31 cellular contexts compared by ENCODE assay signal in the genomic region with DNA sequence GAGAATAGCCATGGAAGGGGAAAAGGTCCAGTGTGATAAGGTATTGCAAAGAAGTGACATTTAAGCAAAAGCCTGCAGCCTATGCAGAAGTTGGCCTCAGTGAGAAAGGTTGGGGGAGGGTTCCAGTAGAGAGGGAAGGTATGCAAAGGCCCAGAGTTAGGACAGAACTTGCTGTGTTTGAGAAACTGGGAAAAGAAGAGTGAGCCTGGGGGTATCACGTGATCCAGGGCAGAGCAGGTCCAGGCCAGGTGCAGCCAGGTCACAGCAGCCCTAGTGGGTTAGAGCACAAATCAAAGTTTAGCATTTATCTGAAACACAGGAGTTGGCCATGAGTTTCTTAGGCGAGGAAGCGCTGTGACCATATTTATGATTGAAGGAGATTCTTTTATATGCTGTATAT. TPM values are rescaled to one million over a fixed set of nuclear protein-coding genes. Genes with fewer than 3 reads are reported as not detected.
DNase-seq lines count a peak whose midpoint lies in the region; ATAC-seq, FAIRE-seq and TF ChIP-seq lines count a peak whose summit lies in the region.
"Had no signal": no experiment of that assay in that cellular context is flagged by ENCODE, and none has a peak within 500 bp of the region (broad histone marks: within the 10 kb centered on the region; RNA-seq: fewer than 3 reads in every experiment).

No MANE protein-coding gene starts in this region.

- peaks cover 7% of the 10 kb centered on the region for H3K4me1 Mint-ChIP-seq in Caco-2 (ENCODE audit: low read depth, unreplicated experiment)
- no peaks in the 10 kb centered on the region for H3K4me1 Mint-ChIP-seq in activated T-helper 2 cell treated with anti-CD3 and anti-CD28 coated beads, Interferon-gamma antibody, Interleukin-2, Interleukin-4, amounts not matched to agents 10 μg/mL and 5 μg/mL and 100 μg/mL, durations not matched to agents 14 hours and 24 hours and 36 hours (ENCODE audit: low read depth)

- TF ChIP-seq POLR2A in adrenal gland (IDR thresholded peaks at IDR 0.05): no peak

- no peaks in the 10 kb centered on the region for H3K36me3 Mint-ChIP-seq in Caco-2 (ENCODE audit: insufficient read depth, unreplicated experiment)
- H3K36me3 Mint-ChIP-seq in activated T-helper 2 cell treated with anti-CD3 and anti-CD28 coated beads, Interferon-gamma antibody, Interleukin-2, Interleukin-4, amounts not matched to agents 10 μg/mL and 5 μg/mL and 100 μg/mL, durations not matched to agents 14 hours and 24 hours and 36 hours (ENCODE audit: low read depth): no peaks in the 10 kb centered on the region
- H3K36me3 Mint-ChIP-seq: IgD-negative memory B cell had no signal

- no peak overlapping the region for H3K4me3 ChIP-seq in Caco-2 (ENCODE audit: low read depth, low read length)
- peak overlapping the region in 2 of 4 donors; percentile 12 to 55 for H3K4me3 ChIP-seq in adrenal gland
- peak overlapping the region in 1 of 2 donors; percentile 58 for H3K4me3 ChIP-seq in kidney (ENCODE audit: low read length in 2 of 2)
- peak overlapping the region in 2 of 4 donors; percentile 32 to 35 for H3K4me3 ChIP-seq in pancreas
- H3K4me3 ChIP-seq: BLaER1, PC-9, SJSA1 had no signal

- intact Hi-C loops in Caco-2 (cut with micrococcal nuclease; ENCODE audit: unreplicated experiment): no loop called here
- intact Hi-C loops in adrenal gland (cut with DNase I): no loop called here
- intact Hi-C loops in kidney (cut with DNase I): no loop called here
- intact Hi-C loops in pancreas (cut with DNase I): no loop called here
- intact Hi-C loops in activated T-helper 2 cell treated with anti-CD3 and anti-CD28 coated beads, Interferon-gamma antibody, Interleukin-2, Interleukin-4, amounts not matched to agents 10 μg/mL and 5 μg/mL and 100 μg/mL, durations not matched to agents 14 hours and 24 hours and 36 hours (cut with micrococcal nuclease): no loop called here

- no TSS peak for BruUV-seq in Caco-2 (replicated peaks; lab: Mats Ljungman, UMichigan)

- no peaks in the 10 kb centered on the region for H3K36me3 ChIP-seq in Caco-2 (ENCODE audit: control insufficient read depth, insufficient read depth, low read length)
- H3K36me3 ChIP-seq in adrenal gland (replicated peaks in 1 of 2): no peaks in the 10 kb centered on the region
- no peaks in the 10 kb centered on the region for H3K36me3 ChIP-seq in kidney (ENCODE audit: control insufficient read depth in 1 of 2, insufficient read depth in 2 of 2, low read length in 2 of 2)
- no peaks in the 10 kb centered on the region for H3K36me3 ChIP-seq in pancreas
- H3K36me3 ChIP-seq: BLaER1, SJSA1 had no signal

- H3K27me3 ChIP-seq in Caco-2 (replicated peaks; ENCODE audit: control insufficient read depth, insufficient read depth, low read length) (no peaks in the 10 kb centered on the region), adrenal gland (no peaks in the 10 kb centered on the region), pancreas (no peaks in the 10 kb centered on the region)
- H3K27me3 ChIP-seq: BLaER1, SJSA1 had no signal

- H3K9me3 ChIP-seq in Caco-2: no peaks in the 10 kb centered on the region
- H3K9me3 ChIP-seq in adrenal gland (replicated peaks in 1 of 3): no peaks in the 10 kb centered on the region
- H3K9me3 ChIP-seq in kidney (ENCODE audit: control insufficient read depth in 1 of 2, low read length in 2 of 2): no peaks in the 10 kb centered on the region
- no peaks in the 10 kb centered on the region for H3K9me3 ChIP-seq in pancreas
- H3K9me3 ChIP-seq: BLaER1, SJSA1 had no signal

- WGBS in adrenal gland, 4 donors: 55 to 73% (median 60%) methylated on average over 3 of the region's 3 CpGs
- 54 to 57% methylated on average over 3 of the region's 3 CpGs for WGBS in pancreas, 2 donors

- peak; percentile 17 to 50 (median 25) for ATAC-seq in pancreas

- H3K4me3 Mint-ChIP-seq in Caco-2 (ENCODE audit: unreplicated experiment): no peak overlapping the region
- no peak overlapping the region for H3K4me3 Mint-ChIP-seq in activated T-helper 2 cell treated with anti-CD3 and anti-CD28 coated beads, Interferon-gamma antibody, Interleukin-2, Interleukin-4, amounts not matched to agents 10 μg/mL and 5 μg/mL and 100 μg/mL, durations not matched to agents 14 hours and 24 hours and 36 hours (ENCODE audit: low read depth)
- H3K4me3 Mint-ChIP-seq: CD4-positive, alpha-beta T cell; IgD-negative memory B cell had no signal

- no peaks in the 10 kb centered on the region for H3K27me3 Mint-ChIP-seq in Caco-2 (ENCODE audit: insufficient read depth, unreplicated experiment)
- H3K27me3 Mint-ChIP-seq in activated T-helper 2 cell treated with anti-CD3 and anti-CD28 coated beads, Interferon-gamma antibody, Interleukin-2, Interleukin-4, amounts not matched to agents 10 μg/mL and 5 μg/mL and 100 μg/mL, durations not matched to agents 14 hours and 24 hours and 36 hours (ENCODE audit: low read depth): no peaks in the 10 kb centered on the region

- H3K4me1 ChIP-seq in Caco-2: 0 out of 2 replicates have a peak, but pooled peaks cover 6% of the 10 kb centered on the region
- peaks cover 45 to 52% of the 10 kb centered on the region in 2 donors for H3K4me1 ChIP-seq in adrenal gland (replicated peaks in 1 of 2)
- H3K4me1 ChIP-seq in kidney (ENCODE audit: control insufficient read depth in 1 of 2, insufficient read depth in 1 of 2, low read depth in 1 of 2, low read length in 2 of 2): peaks cover 5 to 8% of the 10 kb centered on the region in 2 donors
- H3K4me1 ChIP-seq in pancreas: peaks cover 0 to 26% (median 14%) of the 10 kb centered on the region in 3 donors
- H3K4me1 ChIP-seq: BLaER1 had no signal

- POLR2A ChIA-PET in Caco-2 (lab: Charles Lee): no interaction called here

- no peak for FAIRE-seq in kidney (lab: Jason Lieb, UNC)
- no peak for FAIRE-seq in pancreas (lab: Jason Lieb, UNC)
- FAIRE-seq in frontal cortex (lab: Jason Lieb, UNC): no peak
- FAIRE-seq: GM12891, GM19239, H1 had no signal

- H3K9ac ChIP-seq in kidney (ENCODE audit: low read length in 2 of 2): peak overlapping the region in 1 of 2 donors; percentile 47
- H3K9ac ChIP-seq: BLaER1 had no signal

- peak overlapping the region; percentile 21 for H3K27ac Mint-ChIP-seq in Caco-2 (ENCODE audit: unreplicated experiment)
- no peak overlapping the region for H3K27ac Mint-ChIP-seq in activated T-helper 2 cell treated with anti-CD3 and anti-CD28 coated beads, Interferon-gamma antibody, Interleukin-2, Interleukin-4, amounts not matched to agents 10 μg/mL and 5 μg/mL and 100 μg/mL, durations not matched to agents 14 hours and 24 hours and 36 hours
- H3K27ac Mint-ChIP-seq: CD4-positive, alpha-beta T cell had no signal

- peak overlapping the region; percentile 67 to 89 (median 78) for H3K27ac ChIP-seq in adrenal gland
- peak overlapping the region; percentile 36 to 44 for H3K27ac ChIP-seq in kidney (ENCODE audit: low read depth in 2 of 2, low read length in 2 of 2)
- peak overlapping the region in 3 of 4 donors; percentile 34 to 73 (median 72) for H3K27ac ChIP-seq in pancreas
- H3K27ac ChIP-seq in substantia nigra (ENCODE audit: low read depth, low read length, poor library complexity, severe bottlenecking): no peak overlapping the region
- H3K27ac ChIP-seq: BLaER1, PC-9, SJSA1 had no signal

- CTCF ChIA-PET in Caco-2 (lab: Charles Lee): interaction anchor here (0.5 kb wide), 1 partner anchor 450 kb away, joined by 4 read pairs; no protein-coding TSS in a partner anchor

- TF ChIP-seq CTCF in Caco-2 (IDR thresholded peaks at IDR 0.05; ENCODE audit: insufficient read depth in 1 of 2, low read depth in 1 of 2, low read length in 1 of 2, severe bottlenecking in 1 of 2, unreplicated experiment in 1 of 2): no peak
- TF ChIP-seq CTCF in adrenal gland (IDR thresholded peaks at IDR 0.05): no peak
- no peak for TF ChIP-seq CTCF in kidney (IDR thresholded peaks at IDR 0.05; ENCODE audit: borderline replicate concordance, extremely low read depth, insufficient read depth)
- no peak for TF ChIP-seq CTCF in pancreas (IDR thresholded peaks at IDR 0.05)
- no peak for TF ChIP-seq CTCF in GM13977 (IDR thresholded peaks at IDR 0.05; ENCODE audit: extremely low read depth, insufficient read depth, missing control alignments)

- peaks cover 7% of the 10 kb centered on the region for H3K9me3 Mint-ChIP-seq in Caco-2 (ENCODE audit: unreplicated experiment)
- no peaks in the 10 kb centered on the region for H3K9me3 Mint-ChIP-seq in activated T-helper 2 cell treated with anti-CD3 and anti-CD28 coated beads, Interferon-gamma antibody, Interleukin-2, Interleukin-4, amounts not matched to agents 10 μg/mL and 5 μg/mL and 100 μg/mL, durations not matched to agents 14 hours and 24 hours and 36 hours
- H3K9me3 Mint-ChIP-seq: CD4-positive, alpha-beta T cell; IgD-negative memory B cell had no signal

- in situ Hi-C loops in GM13977 (cut with MboI; ENCODE audit: low pct_unique_long_range_greater_than_20kb, low sequenced_read_pairs, unreplicated experiment): no loop called here

- peak; percentile 43 to 51 for DNase-seq in Caco-2
- no peak for DNase-seq in adrenal gland
- no peak for DNase-seq in kidney
- no peak for DNase-seq in pancreas
- no peak for DNase-seq in GM13977 (ENCODE audit: low spot score)
- no peak for DNase-seq in frontal cortex (ENCODE audit: low spot score in 2 of 2)
- DNase-seq in activated T-helper 2 cell treated with anti-CD3 and anti-CD28 coated beads, Interferon-gamma antibody, Interleukin-2, Interleukin-4, amounts not matched to agents 10 μg/mL and 5 μg/mL and 100 μg/mL, durations not matched to agents 14 hours and 24 hours and 36 hours (ENCODE audit: low spot score): no peak
- no peak for DNase-seq in substantia nigra (lab: John Stamatoyannopoulos, UW)
- DNase-seq: CD4-positive, alpha-beta T cell; DMS 273 treated with DMSO at 0.1 percent for 48 hours; DMS79; EL; GF-D8; HCEC 1CT; NCI-H1105; NCI-H1436 treated with DMSO at 0.1 percent for 48 hours; NCI-H187 treated with DMSO at 0.1 percent for 48 hours; NCI-H446; NCI-H524 treated with DMSO at 0.1 percent for 48 hours; NCI-H82; NK-92 treated with Interleukin-12 subunit alpha and Interleukin-12 subunit beta, amount 100 ng/mL, for 24 hours; PC-9 had no signal

RNA-seq across cellular contexts. Expression of gene SERPINA5, which starts 1.6 kb away (rescaled TPM):
- 2.2 and 2.6 TPM in 2 replicates for total RNA-seq in Caco-2 (2022)
- 1,000 to 10,000 TPM in 2 of 8 donors, 100 to 1,000 TPM in 6; 374 to 1,055 (median 696) TPM for total RNA-seq in adrenal gland
- polyA plus RNA-seq in adrenal gland: 100 to 1,000 TPM in 1 of 3 donors, 10 to 100 TPM in 2; 83.6 to 441 (median 89.2) TPM
- total RNA-seq in kidney: 85.1 TPM
- 522 TPM for polyA plus RNA-seq in kidney (ENCODE audit: insufficient read depth, low read depth, low replicate concordance)
- 100 to 1,000 TPM in 1 of 6 donors, 10 to 100 TPM in 5; 52.3 to 130 (median 96.0) TPM for total RNA-seq in pancreas
- polyA plus RNA-seq in pancreas: 100 to 1,000 TPM in 1 of 2 donors, 10 to 100 TPM in 1; 67.2 to 139 TPM
- not detected for total RNA-seq in frontal cortex
- total RNA-seq in activated T-helper 2 cell treated with anti-CD3 and anti-CD28 coated beads, Interferon-gamma antibody, Interleukin-2, Interleukin-4, amounts not matched to agents 10 μg/mL and 5 μg/mL and 100 μg/mL, durations not matched to agents 14 hours and 24 hours and 36 hours: not detected in 2 replicates
- total RNA-seq: A172; CD4-positive, alpha-beta T cell; PC-9 had no signal
- polyA plus RNA-seq: IgD-negative memory B cell had no signal

RNA-seq across cellular contexts. Expression of gene SERPINA4, which starts 21.6 kb away (rescaled TPM):
- 5.5 and 6.3 TPM in 2 replicates for total RNA-seq in Caco-2 (2022)
- total RNA-seq in adrenal gland: under 1 TPM in 2 of 8 donors, not detected in 6; 0.11 to 0.31 TPM
- not detected for polyA plus RNA-seq in adrenal gland
- total RNA-seq in kidney: 6.1 TPM
- 28.3 TPM for polyA plus RNA-seq in kidney (ENCODE audit: insufficient read depth, low read depth, low replicate concordance)
- 10 to 100 TPM; 51.5 to 88.5 (median 59.7) TPM for total RNA-seq in pancreas
- polyA plus RNA-seq in pancreas: 100 to 1,000 TPM; 103 to 119 TPM
- not detected for total RNA-seq in frontal cortex
- total RNA-seq in activated T-helper 2 cell treated with anti-CD3 and anti-CD28 coated beads, Interferon-gamma antibody, Interleukin-2, Interleukin-4, amounts not matched to agents 10 μg/mL and 5 μg/mL and 100 μg/mL, durations not matched to agents 14 hours and 24 hours and 36 hours: not detected in 2 replicates
- total RNA-seq: A172; CD4-positive, alpha-beta T cell; H1; PC-9; Right ventricle myocardium superior; RPMI7951; SJSA1 had no signal
- polyA plus RNA-seq: H1, IgD-negative memory B cell had no signal

RNA-seq across cellular contexts. Expression of gene SERPINA3, which starts 29.3 kb away (rescaled TPM):
- 1.3 and 2.3 TPM in 2 replicates for total RNA-seq in Caco-2 (2022)
- total RNA-seq in adrenal gland: 100 to 1,000 TPM in 2 of 8 donors, 10 to 100 TPM in 6; 12.0 to 245 (median 39.8) TPM
- polyA plus RNA-seq in adrenal gland: 10 to 100 TPM; 10.6 to 39.0 (median 27.6) TPM
- total RNA-seq in kidney: 1,762 TPM
- 786 TPM for polyA plus RNA-seq in kidney (ENCODE audit: insufficient read depth, low read depth, low replicate concordance)
- total RNA-seq in pancreas: 1,000 to 10,000 TPM; 1,011 to 4,136 (median 2,518) TPM
- 1,000 to 10,000 TPM; 1,409 to 2,934 TPM for polyA plus RNA-seq in pancreas
- not detected for total RNA-seq in frontal cortex
- total RNA-seq in activated T-helper 2 cell treated with anti-CD3 and anti-CD28 coated beads, Interferon-gamma antibody, Interleukin-2, Interleukin-4, amounts not matched to agents 10 μg/mL and 5 μg/mL and 100 μg/mL, durations not matched to agents 14 hours and 24 hours and 36 hours: not detected in 2 replicates
- total RNA-seq: A172; CD4-positive, alpha-beta T cell; H1; PC-9 had no signal
- polyA plus RNA-seq: H1, IgD-negative memory B cell had no signal

Comparison
In these comparisons a context has a peak if more than half of its experiments do, and no peak if none do; other contexts are left out.
1. DNase-seq: peak in Caco-2 (2 of 2); none in adrenal gland (0 of 7), kidney (single experiment), pancreas (0 of 6), GM13977 (single experiment), frontal cortex (0 of 2), activated T-helper 2 cell treated with anti-CD3 and anti-CD28 coated beads, Interferon-gamma antibody, Interleukin-2, Interleukin-4, amounts not matched to agents 10 μg/mL and 5 μg/mL and 100 μg/mL, durations not matched to agents 14 hours and 24 hours and 36 hours (single experiment) and substantia nigra (0 of 49).
2. RNA of gene SERPINA5, which starts 1.6 kb away (total RNA-seq): 374 to 1,055 TPM in adrenal gland, 52.3 to 130 TPM in pancreas and 85.1 TPM in kidney (single experiment); 2.2 to 2.6 TPM in Caco-2, not detected in frontal cortex (single experiment) and not detected in activated T-helper 2 cell treated with anti-CD3 and anti-CD28 coated beads, Interferon-gamma antibody, Interleukin-2, Interleukin-4, amounts not matched to agents 10 μg/mL and 5 μg/mL and 100 μg/mL, durations not matched to agents 14 hours and 24 hours and 36 hours; every median in the first group is over 10 times any median in the second.